In genomic region chr1:206506405-206506802, GRCh38 we compare ENCODE assay signal across 1 cellular context.
TF ChIP-seq lines count a peak whose summit lies in the region.

No MANE protein-coding gene starts in this region.

TF ChIP-seq in SK-N-SH, 30 proteins besides CTCF, POLR2A, EP300 and RAD21 (continued from another document):
- TF ChIP-seq RCOR1 (IDR thresholded peaks at IDR 0.05; ENCODE audit: low read length) = no peak
- TF ChIP-seq MEF2A (IDR thresholded peaks at IDR 0.05; ENCODE audit: borderline replicate concordance, low read depth) = no peak
- TF ChIP-seq, protein P1, sequence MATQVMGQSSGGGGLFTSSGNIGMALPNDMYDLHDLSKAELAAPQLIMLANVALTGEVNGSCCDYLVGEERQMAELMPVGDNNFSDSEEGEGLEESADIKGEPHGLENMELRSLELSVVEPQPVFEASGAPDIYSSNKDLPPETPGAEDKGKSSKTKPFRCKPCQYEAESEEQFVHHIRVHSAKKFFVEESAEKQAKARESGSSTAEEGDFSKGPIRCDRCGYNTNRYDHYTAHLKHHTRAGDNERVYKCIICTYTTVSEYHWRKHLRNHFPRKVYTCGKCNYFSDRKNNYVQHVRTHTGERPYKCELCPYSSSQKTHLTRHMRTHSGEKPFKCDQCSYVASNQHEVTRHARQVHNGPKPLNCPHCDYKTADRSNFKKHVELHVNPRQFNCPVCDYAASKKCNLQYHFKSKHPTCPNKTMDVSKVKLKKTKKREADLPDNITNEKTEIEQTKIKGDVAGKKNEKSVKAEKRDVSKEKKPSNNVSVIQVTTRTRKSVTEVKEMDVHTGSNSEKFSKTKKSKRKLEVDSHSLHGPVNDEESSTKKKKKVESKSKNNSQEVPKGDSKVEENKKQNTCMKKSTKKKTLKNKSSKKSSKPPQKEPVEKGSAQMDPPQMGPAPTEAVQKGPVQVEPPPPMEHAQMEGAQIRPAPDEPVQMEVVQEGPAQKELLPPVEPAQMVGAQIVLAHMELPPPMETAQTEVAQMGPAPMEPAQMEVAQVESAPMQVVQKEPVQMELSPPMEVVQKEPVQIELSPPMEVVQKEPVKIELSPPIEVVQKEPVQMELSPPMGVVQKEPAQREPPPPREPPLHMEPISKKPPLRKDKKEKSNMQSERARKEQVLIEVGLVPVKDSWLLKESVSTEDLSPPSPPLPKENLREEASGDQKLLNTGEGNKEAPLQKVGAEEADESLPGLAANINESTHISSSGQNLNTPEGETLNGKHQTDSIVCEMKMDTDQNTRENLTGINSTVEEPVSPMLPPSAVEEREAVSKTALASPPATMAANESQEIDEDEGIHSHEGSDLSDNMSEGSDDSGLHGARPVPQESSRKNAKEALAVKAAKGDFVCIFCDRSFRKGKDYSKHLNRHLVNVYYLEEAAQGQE (IDR thresholded peaks at IDR 0.05; ENCODE audit: low read depth, low read length) = no peak
- TF ChIP-seq EZH2phosphoT487 (IDR thresholded peaks at IDR 0.05; ENCODE audit: borderline replicate concordance, low read depth) = no peak
- no peak for TF ChIP-seq CHD2 (IDR thresholded peaks at IDR 0.05; ENCODE audit: low read length, partially characterized antibody)
- no peak for TF ChIP-seq POLR2AphosphoS5 (IDR thresholded peaks at IDR 0.05; ENCODE audit: low read depth, low read length)
- TF ChIP-seq JUND (IDR thresholded peaks at IDR 0.05) = no peak
- TF ChIP-seq USF1 (IDR thresholded peaks at IDR 0.05; ENCODE audit: borderline replicate concordance, low read depth) = no peak
- TF ChIP-seq, protein P2, sequence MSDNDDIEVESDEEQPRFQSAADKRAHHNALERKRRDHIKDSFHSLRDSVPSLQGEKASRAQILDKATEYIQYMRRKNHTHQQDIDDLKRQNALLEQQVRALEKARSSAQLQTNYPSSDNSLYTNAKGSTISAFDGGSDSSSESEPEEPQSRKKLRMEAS (IDR thresholded peaks at IDR 0.05; ENCODE audit: low read depth) = no peak
- no peak for TF ChIP-seq GATA2 (CRISPR knock-in tag; IDR thresholded peaks at IDR 0.05)
- no peak for TF ChIP-seq ZBTB33 (IDR thresholded peaks at IDR 0.05; ENCODE audit: borderline replicate concordance, low read depth)
